ENCODE assay signal across 14 cellular contexts in genomic region chr2:20551945-20552328, GRCh38.
"Had no signal": no experiment of that assay in that cellular context is flagged by ENCODE, and none has a peak within 500 bp of the region (broad histone marks: within the 10 kb centered on the region; RNA-seq: fewer than 3 reads in every experiment).

No MANE protein-coding gene starts in this region.

- H3K4me1 ChIP-seq: testis, upper lobe of right lung had no signal

- H3K27me3 ChIP-seq: hepatocyte, testis, upper lobe of right lung had no signal

- ATAC-seq: activated CD8-positive, alpha-beta memory T cell treated with anti-CD3 and anti-CD28 coated beads, Interleukin-2, amount 10 ng/mL, durations not matched to agents 7 days and 5 days; effector memory CD8-positive, alpha-beta T cell; T-helper 17 cell had no signal

- H3K4me3 Mint-ChIP-seq: activated CD8-positive, alpha-beta memory T cell treated with anti-CD3 and anti-CD28 coated beads, Interleukin-2, amount 10 ng/mL, durations not matched to agents 7 days and 5 days; activated naive CD4-positive, alpha-beta T cell treated with anti-CD3 and anti-CD28 coated beads, Interleukin-2, amount 50 U/mL, for 24 hours; activated T-cell treated with anti-CD3 and anti-CD28 coated beads, Interleukin-2, amount 50 U/mL, for 24 hours; brain; effector memory CD8-positive, alpha-beta T cell; stimulated activated naive CD8-positive, alpha-beta T cell treated with anti-CD3 and anti-CD28 coated beads, Interleukin-15, Interleukin-2, amounts not matched to agents 100 ng/mL and 50 ng/mL, for 24 hours; T-helper 17 cell had no signal

- H3K27ac Mint-ChIP-seq: activated CD8-positive, alpha-beta memory T cell treated with anti-CD3 and anti-CD28 coated beads, Interleukin-2, amount 10 ng/mL, durations not matched to agents 7 days and 5 days; activated naive CD4-positive, alpha-beta T cell treated with anti-CD3 and anti-CD28 coated beads, Interleukin-2, amount 50 U/mL, for 24 hours; activated T-cell treated with anti-CD3 and anti-CD28 coated beads, Interleukin-2, amount 50 U/mL, for 24 hours; effector memory CD8-positive, alpha-beta T cell; stimulated activated naive CD8-positive, alpha-beta T cell treated with anti-CD3 and anti-CD28 coated beads, Interleukin-15, Interleukin-2, amounts not matched to agents 100 ng/mL and 50 ng/mL, for 24 hours; T-helper 17 cell had no signal

- DNase-seq: activated CD4-positive, alpha-beta T cell treated with anti-CD3 and anti-CD28 coated beads, Interleukin-2, amount 50 U/mL, for 4 hours; activated CD4-positive, CD25-positive, alpha-beta regulatory T cell; activated CD8-positive, alpha-beta memory T cell treated with anti-CD3 and anti-CD28 coated beads, Interleukin-2, amount 10 ng/mL, durations not matched to agents 7 days and 5 days; activated effector memory CD4-positive, alpha-beta T cell treated with Interleukin-2 at 50 U/mL for 16 hours; activated T-cell treated with anti-CD3 and anti-CD28 coated beads, Interleukin-2, amount 50 U/mL, for 24 hours; effector memory CD8-positive, alpha-beta T cell; kidney glomerular epithelial cell; T-helper 17 cell; testis; upper lobe of right lung had no signal

- H3K36me3 ChIP-seq: upper lobe of right lung had no signal

- H3K27me3 Mint-ChIP-seq: activated naive CD4-positive, alpha-beta T cell treated with anti-CD3 and anti-CD28 coated beads, Interleukin-2, amount 50 U/mL, for 24 hours; activated T-cell treated with anti-CD3 and anti-CD28 coated beads, Interleukin-2, amount 50 U/mL, for 24 hours; brain; stimulated activated naive CD8-positive, alpha-beta T cell treated with anti-CD3 and anti-CD28 coated beads, Interleukin-15, Interleukin-2, amounts not matched to agents 100 ng/mL and 50 ng/mL, for 24 hours had no signal

- H3K9me3 ChIP-seq: testis, upper lobe of right lung had no signal

- H3K27ac ChIP-seq: testis, upper lobe of right lung had no signal

- H3K9me3 Mint-ChIP-seq: activated naive CD4-positive, alpha-beta T cell treated with anti-CD3 and anti-CD28 coated beads, Interleukin-2, amount 50 U/mL, for 24 hours; activated T-cell treated with anti-CD3 and anti-CD28 coated beads, Interleukin-2, amount 50 U/mL, for 24 hours; brain; effector memory CD8-positive, alpha-beta T cell; stimulated activated naive CD8-positive, alpha-beta T cell treated with anti-CD3 and anti-CD28 coated beads, Interleukin-15, Interleukin-2, amounts not matched to agents 100 ng/mL and 50 ng/mL, for 24 hours had no signal

- H3K4me1 Mint-ChIP-seq: activated naive CD4-positive, alpha-beta T cell treated with anti-CD3 and anti-CD28 coated beads, Interleukin-2, amount 50 U/mL, for 24 hours had no signal

- H3K36me3 Mint-ChIP-seq: activated CD8-positive, alpha-beta memory T cell treated with anti-CD3 and anti-CD28 coated beads, Interleukin-2, amount 10 ng/mL, durations not matched to agents 7 days and 5 days; activated naive CD4-positive, alpha-beta T cell treated with anti-CD3 and anti-CD28 coated beads, Interleukin-2, amount 50 U/mL, for 24 hours; brain had no signal

- H3K4me3 ChIP-seq: hepatocyte, testis, upper lobe of right lung had no signal
